In genomic region chr7:73628504-73628903, GRCh38 we compare ENCODE assay signal across 32 cellular contexts. TPM values are rescaled to one million over a fixed set of nuclear protein-coding genes. Genes with fewer than 3 reads are reported as not detected.
"Had no signal": no experiment of that assay in that cellular context is flagged by ENCODE, and none has a peak within 500 bp of the region (broad histone marks: within the 10 kb centered on the region; RNA-seq: fewer than 3 reads in every experiment).

No MANE protein-coding gene starts in this region.

- ATAC-seq: activated CD4-positive, alpha-beta T cell treated with anti-CD3 and anti-CD28 coated beads for 36 hours; activated CD8-positive, alpha-beta T cell treated with anti-CD3 and anti-CD28 coated beads for 36 hours; activated naive CD4-positive, alpha-beta T cell treated with anti-CD3 and anti-CD28 coated beads, Interleukin-2, amount 50 U/mL, for 72 hours; activated T-cell treated with anti-CD3 and anti-CD28 coated beads, Interleukin-2, amount 50 U/mL, for 4 hours; activated T-cell treated with anti-CD3 and anti-CD28 coated beads, Interleukin-2, amount 50 U/mL, for 72 hours; activated T-helper 17 cell treated with anti-CD3 and anti-CD28 coated beads, Interleukin-2, amount 50 U/mL, for 72 hours; body of pancreas had no signal

- FAIRE-seq: astrocyte, TTC549 had no signal

- H3K9me3 ChIP-seq: adrenal gland, body of pancreas, breast epithelium had no signal

- H3K27ac ChIP-seq: adrenal gland, body of pancreas, brain microvascular endothelial cell, breast epithelium, VCaP had no signal

- H3K4me3 ChIP-seq: adrenal gland, body of pancreas, breast epithelium had no signal

- H3K36me3 ChIP-seq: adrenal gland, brain microvascular endothelial cell, breast epithelium had no signal

- DNase-seq: activated B cell treated with CpG ODN at 0.5 μM for 24 hours; activated CD4-positive, alpha-beta T cell treated with anti-CD3 and anti-CD28 coated beads for 48 hours; activated CD4-positive, CD25-positive, alpha-beta regulatory T cell treated with anti-CD3 and anti-CD28 coated beads, Interleukin-2, amount 50 U/mL, for 72 hours; activated CD8-positive, alpha-beta memory T cell treated with anti-CD3 and anti-CD28 coated beads, Interleukin-2, amount 50 U/mL, for 4 hours; activated effector memory CD4-positive, alpha-beta T cell treated with anti-CD3 and anti-CD28 coated beads, Interleukin-2, amount 50 U/mL, for 16 hours; activated gamma-delta T cell treated with Interleukin-2 at 50 U/mL for 16 hours; activated naive CD4-positive, alpha-beta T cell; activated naive CD4-positive, alpha-beta T cell treated with anti-CD3 and anti-CD28 coated beads for 36 hours; activated naive CD4-positive, alpha-beta T cell treated with anti-CD3 and anti-CD28 coated beads, Interleukin-2, amount 50 U/mL, for 16 hours; activated naive CD8-positive, alpha-beta T cell treated with anti-CD3 and anti-CD28 coated beads for 36 hours; activated T-cell treated with anti-CD3 and anti-CD28 coated beads for 4 hours; activated T-cell treated with anti-CD3 and anti-CD28 coated beads, Interleukin-2, amount 50 U/mL, for 1 hour; activated T-cell treated with anti-CD3 and anti-CD28 coated beads, Interleukin-2, amount 50 U/mL, for 4 hours; activated T-cell treated with anti-CD3 and anti-CD28 coated beads, Interleukin-2, amount 50 U/mL, for 72 hours; aorta; central memory CD4-positive, alpha-beta T cell; T-helper 1 cell; T-helper 9 cell had no signal

RNA-seq across cellular contexts. Expression of gene MLXIPL, which starts 4.2 kb away (rescaled TPM):
- total RNA-seq: activated B cell treated with CpG ODN at 0.5 μM for 24 hours; activated CD4-positive, alpha-beta T cell treated with anti-CD3 and anti-CD28 coated beads for 36 hours; activated CD4-positive, alpha-beta T cell treated with anti-CD3 and anti-CD28 coated beads, Interleukin-2, amount 10 ng/mL, durations not matched to agents 7 days and 5 days; activated CD8-positive, alpha-beta memory T cell treated with anti-CD3 and anti-CD28 coated beads for 36 hours; activated CD8-positive, alpha-beta T cell treated with anti-CD3 and anti-CD28 coated beads for 36 hours; activated naive CD4-positive, alpha-beta T cell treated with anti-CD3 and anti-CD28 coated beads, Interleukin-2, amount 50 U/mL, for 72 hours; activated naive CD8-positive, alpha-beta T cell treated with anti-CD3 and anti-CD28 coated beads for 36 hours; activated T-helper 1 cell treated with anti-CD3 and anti-CD28 coated beads, Interleukin-12 subunit alpha, Interleukin-12 subunit beta, Interleukin-2, Interleukin-4 antibody, amounts not matched to agents 30 ng/mL and 10 ng/mL and 1 ng/mL, durations not matched to agents 14 hours and 24 hours and 36 hours; activated T-helper 17 cell treated with anti-CD3 and anti-CD28 coated beads, Interleukin-2, amount 50 U/mL, for 72 hours had no signal

RNA-seq across cellular contexts. Expression of gene VPS37D, which starts 39.1 kb away (rescaled TPM):
- total RNA-seq: activated naive CD4-positive, alpha-beta T cell treated with anti-CD3 and anti-CD28 coated beads for 36 hours had no signal
